8 cellular contexts compared by ENCODE assay signal in genomic region chr1:26471201-26471497, GRCh38. TPM values are rescaled to one million over a fixed set of nuclear protein-coding genes. Genes with fewer than 3 reads are reported as not detected.
DNase-seq lines count a peak whose midpoint lies in the region; ATAC-seq and TF ChIP-seq lines count a peak whose summit lies in the region.

No MANE protein-coding gene starts in this region.

- no peak for TF ChIP-seq POLR2A in esophagus squamous epithelium (IDR thresholded peaks at IDR 0.05)

- DNase-seq in NCI-H146 treated with DMSO at 0.1 percent for 48 hours (lab: John Stamatoyannopoulos, UW; ENCODE audit: unreplicated experiment), result peak; percentile 56
- DNase-seq in NCI-H146 (lab: John Stamatoyannopoulos, UW), result no peak
- no peak for DNase-seq in PC-9
- no peak for DNase-seq in esophagus squamous epithelium (lab: John Stamatoyannopoulos, UW)
- DNase-seq in skeletal muscle cell (ENCODE audit: low read depth), result no peak
- no peak for DNase-seq in NCI-H1436 treated with DMSO at 0.1 percent for 48 hours (lab: John Stamatoyannopoulos, UW)
- no peak for DNase-seq in activated CD4-positive, alpha-beta T cell treated with anti-CD3 and anti-CD28 coated beads, Interleukin-2, amount 50 U/mL, for 48 hours

- H3F3A ChIP-seq in PC-9 (ENCODE audit: insufficient read depth, low read depth), result peaks cover 19% of the 10 kb centered on the region; the same call in 1 of the 2 replicates

- TF ChIP-seq CTCF in PC-9 (conservative IDR thresholded peaks at IDR 0.05) (no peak), esophagus squamous epithelium (IDR thresholded peaks at IDR 0.05) (no peak)

- H3K36me3 ChIP-seq in PC-9 (ENCODE audit: low read depth) (peaks cover 18% of the 10 kb centered on the region), esophagus squamous epithelium (peaks cover 0 to 44% (median 3%) of the 10 kb centered on the region in 3 donors)

- CTCF ChIA-PET in PC-9 (lab: Charles Lee), result interaction anchor here (0.6 to 1.6 kb wide), 3 partner anchors 11 to 533 kb away, joined by 3 to 14 read pairs (median 13); no protein-coding TSS in a partner anchor

- H4K20me1 ChIP-seq in PC-9 (ENCODE audit: insufficient read depth), result peaks cover 19% of the 10 kb centered on the region

- no TSS peak for BruUV-seq in PC-9 (replicated peaks; lab: Mats Ljungman, UMichigan)

- H3K4me2 ChIP-seq in PC-9, result peak overlapping the region; percentile 95

- H3K4me1 ChIP-seq in PC-9 (replicated peaks; ENCODE audit: insufficient read depth) (peaks cover 23% of the 10 kb centered on the region), esophagus squamous epithelium (peaks cover 35 to 61% (median 44%) of the 10 kb centered on the region in 3 donors)

- H3K4me3 ChIP-seq in PC-9 (peak overlapping the region; percentile 75; the same call in 1 of the 2 replicates), esophagus squamous epithelium (peak overlapping the region in 3 of 4 donors; percentile 87 to 100 (median 88)), skeletal muscle cell (ENCODE audit: low read depth, low read length) (peak overlapping the region; percentile 74)

- intact Hi-C loops in PC-9 (cut with micrococcal nuclease; ENCODE audit: unreplicated experiment), result no loop called here
- intact Hi-C loops in esophagus squamous epithelium (cut with DNase I), result no loop called here

- POLR2A ChIA-PET in PC-9 (lab: Charles Lee; ENCODE audit: unreplicated experiment), result no interaction called here

- ATAC-seq in HG02623 (IDR thresholded peaks at IDR 0.05; ENCODE audit: unreplicated experiment), result no peak

- no peaks in the 10 kb centered on the region for H3K9me2 ChIP-seq in PC-9 (ENCODE audit: insufficient read depth)

- no peak overlapping the region for H2AFZ ChIP-seq in PC-9

- H3K9me3 ChIP-seq in PC-9 (ENCODE audit: insufficient read depth, low read depth) (no peaks in the 10 kb centered on the region), esophagus squamous epithelium (no peaks in the 10 kb centered on the region)

- peaks cover 18% of the 10 kb centered on the region for H3K79me2 ChIP-seq in PC-9 (ENCODE audit: low read depth)

- no peaks in the 10 kb centered on the region for H3K27me3 ChIP-seq in PC-9 (ENCODE audit: insufficient read depth, low read depth)
- no peaks in the 10 kb centered on the region for H3K27me3 ChIP-seq in esophagus squamous epithelium

- H3K27ac ChIP-seq in PC-9 (no peak overlapping the region), esophagus squamous epithelium (peak overlapping the region; percentile 99 to 100 (median 99))

- WGBS in esophagus squamous epithelium, 2 donors, result 7 to 16% methylated on average over 5 of the region's 5 CpGs

RNA-seq across cellular contexts. Expression of gene HMGN2, which starts 1.1 kb away (rescaled TPM):
- total RNA-seq in PC-9 (2021) (515 and 629 TPM in 2 replicates), esophagus squamous epithelium (100 to 1,000 TPM; 105 to 312 (median 243) TPM)

RNA-seq across cellular contexts. Expression of gene DHDDS, which starts 39.0 kb away (rescaled TPM):
- total RNA-seq in PC-9 (2021) (35.4 and 41.4 TPM in 2 replicates), esophagus squamous epithelium (10 to 100 TPM; 30.3 to 49.7 (median 37.9) TPM)

RNA-seq across cellular contexts. Expression of gene RPS6KA1, which starts 58.4 kb away (rescaled TPM):
- total RNA-seq in PC-9 (2021) (60.5 and 68.5 TPM in 2 replicates), esophagus squamous epithelium (10 to 100 TPM; 24.0 to 49.7 (median 37.7) TPM)
